Comparison of ENCODE assay signal across 8 cellular contexts in the genomic region with DNA sequence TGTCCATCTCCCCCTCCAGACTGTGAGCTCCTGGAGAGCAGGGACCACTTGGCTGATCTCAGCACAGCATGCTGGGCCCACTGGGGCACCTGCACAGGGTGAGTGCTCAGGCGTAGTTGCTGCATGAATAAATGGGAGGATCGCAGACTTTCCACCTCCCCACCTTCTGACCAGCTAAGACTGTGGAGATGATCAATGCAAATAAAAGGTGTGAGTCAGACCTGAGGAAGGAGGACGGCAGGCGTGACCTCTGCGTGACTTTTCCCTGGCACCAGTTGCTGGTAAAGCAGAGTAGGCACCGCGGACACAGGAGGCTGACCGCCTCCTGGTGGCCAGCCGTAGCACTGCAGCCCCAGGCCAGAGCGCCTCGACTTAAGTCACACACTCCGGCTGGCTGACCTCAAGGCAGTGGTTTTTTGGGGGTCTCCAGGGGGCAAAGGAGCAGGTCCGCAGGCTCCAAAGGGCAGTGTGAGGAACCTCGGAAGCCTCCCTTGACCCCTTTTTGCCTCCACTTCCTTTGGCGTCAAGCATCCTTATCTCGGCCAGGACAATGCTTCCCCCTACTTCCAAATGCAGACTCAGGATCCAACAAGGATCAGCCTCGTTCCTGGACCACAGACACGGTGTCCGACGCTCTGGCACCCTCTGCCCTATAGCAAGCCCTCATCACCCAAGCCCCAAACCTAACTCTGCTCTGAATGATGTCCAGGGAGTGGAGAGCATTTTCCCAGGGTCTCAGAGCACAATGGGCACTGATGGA. TPM values are rescaled to one million over a fixed set of nuclear protein-coding genes. Genes with fewer than 3 reads are reported as not detected.
A peak's percentile ranks its signal among the peaks of the same experiment; 100 is the strongest.
DNase-seq lines count a peak whose midpoint lies in the region; ATAC-seq and TF ChIP-seq lines count a peak whose summit lies in the region.

No MANE protein-coding gene starts in this region.

- no peak overlapping the region for H4K12ac ChIP-seq in trophoblast cell (ENCODE audit: low read depth, low read length)

- H4K8ac ChIP-seq in trophoblast cell (ENCODE audit: low read depth, low read length), result no peak overlapping the region

- no peak overlapping the region for H2BK5ac ChIP-seq in trophoblast cell (ENCODE audit: low read depth, low read length, poor library complexity)

- no peak overlapping the region for H3K9ac ChIP-seq in trophoblast cell (ENCODE audit: low read length)

- H3K27ac ChIP-seq in Peyer's patch (peak overlapping the region in 1 of 4 donors; percentile 20), gastroesophageal sphincter (no peak overlapping the region), trophoblast cell (ENCODE audit: low read depth, low read length) (no peak overlapping the region), upper lobe of right lung (no peak overlapping the region)

- peaks cover 7% of the 10 kb centered on the region for H3K9me3 Mint-ChIP-seq in activated T-helper 17 cell treated with anti-CD3 and anti-CD28 coated beads, Interleukin-2, amount 50 U/mL, for 72 hours

- no peak overlapping the region for H2BK120ac ChIP-seq in trophoblast cell (ENCODE audit: insufficient read depth, low read length, poor library complexity)

- H3K4me3 ChIP-seq in Peyer's patch, result no peak overlapping the region
- no peak overlapping the region for H3K4me3 ChIP-seq in gastroesophageal sphincter
- no peak overlapping the region for H3K4me3 ChIP-seq in trophoblast cell (ENCODE audit: low read depth, low read length)
- no peak overlapping the region for H3K4me3 ChIP-seq in upper lobe of right lung

- H2AK5ac ChIP-seq in trophoblast cell (ENCODE audit: low read length), result no peak overlapping the region

- H3K9me3 ChIP-seq in Peyer's patch (peaks cover 0 to 12% (median 0%) of the 10 kb centered on the region in 4 donors), gastroesophageal sphincter (peaks cover 0 to 17% (median 0%) of the 10 kb centered on the region in 3 donors), trophoblast cell (ENCODE audit: insufficient read depth, low read depth, low read length) (peaks cover 4% of the 10 kb centered on the region), upper lobe of right lung (no peaks in the 10 kb centered on the region)

- DNase-seq in EH (ENCODE audit: low read depth) (peak; percentile 65), Peyer's patch (peak; percentile 59 to 94 (median 87)), trophoblast cell (peak; percentile 68 to 86), upper lobe of right lung (peak; percentile 87)

- no peak overlapping the region for H4K91ac ChIP-seq in trophoblast cell (ENCODE audit: low read depth, low read length)

- no peaks in the 10 kb centered on the region for H3K79me1 ChIP-seq in trophoblast cell (ENCODE audit: low read length)

- TF ChIP-seq POLR2A in Peyer's patch (IDR thresholded peaks at IDR 0.05) (no peak), gastroesophageal sphincter (IDR thresholded peaks at IDR 0.05) (no peak)

- 28% methylated on average over 5 of the region's 20 CpGs; no CpG with 5 or more reads in 1 of the 2 donors for WGBS in gastroesophageal sphincter (ENCODE audit: low coverage in 1 of 2), 2 donors
- no CpG with 5 or more reads among the region's 20 CpGs for WGBS in trophoblast cell (ENCODE audit: extremely low coverage, insufficient coverage, insufficient read length)

- intact Hi-C loops in upper lobe of right lung (cut with DNase I), result loop anchor here (10.0 kb wide), 1 partner anchor 216 kb away; no protein-coding TSS in a partner anchor

- peak overlapping the region; percentile 9 for H3K27ac Mint-ChIP-seq in activated T-helper 17 cell treated with anti-CD3 and anti-CD28 coated beads, Interleukin-2, amount 50 U/mL, for 72 hours

- H3K36me3 ChIP-seq in Peyer's patch, result no peaks in the 10 kb centered on the region
- no peaks in the 10 kb centered on the region for H3K36me3 ChIP-seq in gastroesophageal sphincter
- no peaks in the 10 kb centered on the region for H3K36me3 ChIP-seq in trophoblast cell (ENCODE audit: control insufficient read depth in 1 of 2, insufficient read depth in 2 of 2, low read length in 2 of 2)
- no peaks in the 10 kb centered on the region for H3K36me3 ChIP-seq in upper lobe of right lung

- peak; percentile 84 to 97 (median 90) for TF ChIP-seq CTCF in Peyer's patch (IDR thresholded peaks at IDR 0.05)
- peak in 3 of 4 experiments; percentile 64 to 91 (median 71) for TF ChIP-seq CTCF in gastroesophageal sphincter (IDR thresholded peaks at IDR 0.05)
- TF ChIP-seq CTCF in upper lobe of right lung (IDR thresholded peaks at IDR 0.05), result peak; percentile 99

- H3K4me1 Mint-ChIP-seq in activated T-helper 17 cell treated with anti-CD3 and anti-CD28 coated beads, Interleukin-2, amount 50 U/mL, for 72 hours, result peaks cover 14% of the 10 kb centered on the region

- no peaks in the 10 kb centered on the region for H3K27me3 ChIP-seq in Peyer's patch
- no peaks in the 10 kb centered on the region for H3K27me3 ChIP-seq in gastroesophageal sphincter
- no peaks in the 10 kb centered on the region for H3K27me3 ChIP-seq in trophoblast cell (ENCODE audit: insufficient read depth, low read length)
- H3K27me3 ChIP-seq in upper lobe of right lung, result no peaks in the 10 kb centered on the region

- TF ChIP-seq EP300 in gastroesophageal sphincter (IDR thresholded peaks at IDR 0.05), result no peak

- no peak overlapping the region for H3K4ac ChIP-seq in trophoblast cell (ENCODE audit: low read depth, low read length)

- H3K4me3 Mint-ChIP-seq in activated T-helper 17 cell treated with anti-CD3 and anti-CD28 coated beads, Interleukin-2, amount 50 U/mL, for 72 hours, result peak overlapping the region; percentile 4

- no peak overlapping the region for H2AFZ ChIP-seq in trophoblast cell (ENCODE audit: insufficient read depth, low read length, poor library complexity)

- no peaks in the 10 kb centered on the region for H3K79me2 ChIP-seq in trophoblast cell (ENCODE audit: control insufficient read depth, insufficient read depth, low read length, poor library complexity)

- H3K27me3 Mint-ChIP-seq in activated T-helper 17 cell treated with anti-CD3 and anti-CD28 coated beads, Interleukin-2, amount 50 U/mL, for 72 hours, result peaks cover 9% of the 10 kb centered on the region

- H3K23ac ChIP-seq in trophoblast cell (ENCODE audit: low read length), result no peak overlapping the region

- no peak overlapping the region for H2BK12ac ChIP-seq in trophoblast cell (ENCODE audit: low read length)

- peak; percentile 62 for ATAC-seq in HG02885 (IDR thresholded peaks at IDR 0.05; ENCODE audit: poor library complexity, unreplicated experiment)
- ATAC-seq in activated T-helper 17 cell treated with anti-CD3 and anti-CD28 coated beads, Interleukin-2, amount 50 U/mL, for 72 hours (replicated peaks), result peak; percentile 64
- peak; percentile 69 for ATAC-seq in gastroesophageal sphincter
- ATAC-seq in upper lobe of right lung, result peak; percentile 97
- ATAC-seq in GM19035 (IDR thresholded peaks at IDR 0.05; ENCODE audit: unreplicated experiment), result no peak

- no peak overlapping the region for H3K18ac ChIP-seq in trophoblast cell (ENCODE audit: low read length)

- H3K4me1 ChIP-seq in Peyer's patch (peaks cover 0 to 5% (median 0%) of the 10 kb centered on the region in 4 donors), gastroesophageal sphincter (peaks cover 0 to 5% (median 0%) of the 10 kb centered on the region in 3 donors), trophoblast cell (ENCODE audit: control insufficient read depth in 1 of 2, insufficient read depth in 2 of 2, low read length in 2 of 2) (no peaks in the 10 kb centered on the region), upper lobe of right lung (no peaks in the 10 kb centered on the region)

- no peak overlapping the region for H3K4me2 ChIP-seq in trophoblast cell (ENCODE audit: low read length)

- H3K36me3 Mint-ChIP-seq in activated T-helper 17 cell treated with anti-CD3 and anti-CD28 coated beads, Interleukin-2, amount 50 U/mL, for 72 hours (ENCODE audit: low read depth), result no peaks in the 10 kb centered on the region

- H3K14ac ChIP-seq in trophoblast cell (ENCODE audit: low read length), result no peak overlapping the region

RNA-seq across cellular contexts. Expression of gene TDRD7, which starts 12.7 kb away (rescaled TPM):
- total RNA-seq in Peyer's patch (10 to 100 TPM; 11.6 to 28.5 (median 22.5) TPM), gastroesophageal sphincter (10 to 100 TPM; 10.1 to 21.4 (median 18.6) TPM), upper lobe of right lung (18.2 TPM)
- total RNA-seq in activated T-helper 17 cell treated with anti-CD3 and anti-CD28 coated beads, Interleukin-2, amount 50 U/mL, for 72 hours, result 1 to 10 TPM; 6.3 to 7.5 TPM
- 3.1 and 3.3 TPM in 2 replicates for polyA plus RNA-seq in trophoblast cell (2013)
